ENCODE assay signal across 1 cellular context in the genomic region with DNA sequence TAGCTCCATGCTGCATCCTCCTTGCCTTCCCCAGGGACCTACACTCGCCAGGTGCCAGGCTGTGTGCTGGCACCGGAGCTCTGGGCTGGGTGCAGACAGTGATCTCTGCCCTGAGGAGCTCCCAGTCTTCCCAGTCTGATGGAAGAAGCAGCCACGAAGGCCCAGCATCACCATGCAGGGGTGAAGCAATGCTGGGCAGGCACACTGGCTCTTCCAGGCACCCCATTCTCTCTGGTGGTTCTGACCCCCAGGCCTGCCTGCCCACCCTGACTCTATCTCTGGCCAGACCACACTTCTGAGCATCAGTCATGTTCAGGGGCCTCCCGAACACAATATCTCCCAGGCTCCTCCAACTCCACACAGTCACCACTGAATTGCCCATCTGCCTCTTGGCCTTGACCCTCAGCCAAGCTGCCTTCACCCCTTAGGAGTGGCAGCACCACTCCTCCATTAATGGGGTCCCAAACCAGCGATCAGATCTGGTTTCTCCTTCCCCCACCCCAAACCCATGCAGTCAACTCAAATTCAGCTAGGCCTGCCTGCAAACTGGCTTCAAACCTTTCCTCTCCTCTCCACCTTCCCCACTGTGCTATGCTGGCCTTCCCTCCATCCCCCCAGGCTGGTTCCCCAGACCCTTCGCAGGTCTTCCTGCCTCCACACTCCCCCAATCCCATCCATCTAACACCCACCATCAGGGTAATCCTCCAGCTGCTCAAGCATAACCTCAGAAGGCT.
TF ChIP-seq lines count a peak whose summit lies in the region.

No MANE protein-coding gene starts in this region.

TF ChIP-seq in WTC11, 78 proteins besides CTCF, POLR2A, EP300 and RAD21 (continued from another document):
- TF ChIP-seq, protein P1, sequence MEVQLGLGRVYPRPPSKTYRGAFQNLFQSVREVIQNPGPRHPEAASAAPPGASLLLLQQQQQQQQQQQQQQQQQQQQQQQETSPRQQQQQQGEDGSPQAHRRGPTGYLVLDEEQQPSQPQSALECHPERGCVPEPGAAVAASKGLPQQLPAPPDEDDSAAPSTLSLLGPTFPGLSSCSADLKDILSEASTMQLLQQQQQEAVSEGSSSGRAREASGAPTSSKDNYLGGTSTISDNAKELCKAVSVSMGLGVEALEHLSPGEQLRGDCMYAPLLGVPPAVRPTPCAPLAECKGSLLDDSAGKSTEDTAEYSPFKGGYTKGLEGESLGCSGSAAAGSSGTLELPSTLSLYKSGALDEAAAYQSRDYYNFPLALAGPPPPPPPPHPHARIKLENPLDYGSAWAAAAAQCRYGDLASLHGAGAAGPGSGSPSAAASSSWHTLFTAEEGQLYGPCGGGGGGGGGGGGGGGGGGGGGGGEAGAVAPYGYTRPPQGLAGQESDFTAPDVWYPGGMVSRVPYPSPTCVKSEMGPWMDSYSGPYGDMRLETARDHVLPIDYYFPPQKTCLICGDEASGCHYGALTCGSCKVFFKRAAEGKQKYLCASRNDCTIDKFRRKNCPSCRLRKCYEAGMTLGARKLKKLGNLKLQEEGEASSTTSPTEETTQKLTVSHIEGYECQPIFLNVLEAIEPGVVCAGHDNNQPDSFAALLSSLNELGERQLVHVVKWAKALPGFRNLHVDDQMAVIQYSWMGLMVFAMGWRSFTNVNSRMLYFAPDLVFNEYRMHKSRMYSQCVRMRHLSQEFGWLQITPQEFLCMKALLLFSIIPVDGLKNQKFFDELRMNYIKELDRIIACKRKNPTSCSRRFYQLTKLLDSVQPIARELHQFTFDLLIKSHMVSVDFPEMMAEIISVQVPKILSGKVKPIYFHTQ (CRISPR knock-in tag; IDR thresholded peaks at IDR 0.05): no peak
